ENCODE assay signal across 12 cellular contexts in the genomic region with DNA sequence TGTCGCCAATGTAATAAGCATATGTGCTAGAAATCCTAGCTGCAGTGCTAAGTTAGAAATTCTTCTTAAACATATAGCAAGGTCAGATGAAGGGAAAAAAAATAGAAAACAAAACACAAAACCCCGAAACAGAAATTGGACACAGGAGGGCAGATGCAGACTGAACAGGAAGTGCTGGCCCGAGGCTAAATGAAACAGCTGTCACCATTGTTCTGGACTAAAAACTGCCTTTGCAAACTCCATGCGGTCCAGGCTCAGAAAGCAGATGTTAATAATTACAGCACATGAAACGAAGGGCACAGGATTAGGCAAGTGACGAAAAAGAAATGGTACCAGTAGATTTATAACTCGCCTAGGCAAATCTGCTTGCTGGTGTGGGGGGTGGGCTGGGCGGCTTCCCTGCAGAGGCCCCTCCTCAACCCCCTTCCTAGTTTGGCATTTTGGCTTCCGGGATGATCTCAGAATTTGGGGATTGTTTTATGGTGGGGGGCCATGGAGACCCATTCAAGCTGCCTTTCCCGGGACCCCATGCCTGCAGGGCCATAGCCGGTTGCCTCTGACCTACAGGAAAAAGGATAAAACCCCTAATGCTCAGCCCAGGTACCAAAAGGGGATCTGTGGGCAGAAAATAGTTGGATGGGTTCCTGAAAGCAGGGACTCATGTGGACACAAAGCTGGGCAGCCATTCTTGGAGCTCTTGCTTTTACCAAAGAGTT. TPM values are rescaled to one million over a fixed set of nuclear protein-coding genes. Genes with fewer than 3 reads are reported as not detected.
DNase-seq lines count a peak whose midpoint lies in the region; ATAC-seq, FAIRE-seq and TF ChIP-seq lines count a peak whose summit lies in the region.
"Had no signal": no experiment of that assay in that cellular context is flagged by ENCODE, and none has a peak within 500 bp of the region (broad histone marks: within the 10 kb centered on the region; RNA-seq: fewer than 3 reads in every experiment).

No MANE protein-coding gene starts in this region.

- CTCF ChIA-PET in T-cell (lab: Charles Lee): interaction anchor here in 1 of 2 donors (0.9 kb wide), 1 partner anchor 19 kb away, joined by 3 read pairs; no protein-coding TSS in a partner anchor

- peak; percentile 90 for FAIRE-seq in endometrium (lab: Jason Lieb, UNC)

- H3K4me3 Mint-ChIP-seq in T-cell: no peak overlapping the region

- H3K4me1 Mint-ChIP-seq in T-cell: no peaks in the 10 kb centered on the region

- in situ Hi-C loops in KBM-7 (cut with MboI; ENCODE audit: low pct_unique_long_range_greater_than_20kb, low sequenced_read_pairs): no loop called here

- no peaks in the 10 kb centered on the region for H3K9me3 Mint-ChIP-seq in T-cell

- DNase-seq in DMS 273 (lab: John Stamatoyannopoulos, UW; ENCODE audit: unreplicated experiment) (peak; percentile 82), GM20000 (ENCODE audit: low spot score) (peak; percentile 24), LHCN-M2 (ENCODE audit: low read depth) (peak; percentile 43), T-cell (no peak), KBM-7 (no peak), omental fat pad (ENCODE audit: low spot score) (no peak)
- no peak for DNase-seq in central memory CD4-positive, alpha-beta T cell
- DNase-seq: activated CD4-positive, CD25-positive, alpha-beta regulatory T cell treated with anti-CD3 and anti-CD28 coated beads, Interleukin-2, amount 50 U/mL, for 72 hours; DND-41 had no signal

- TF ChIP-seq CTCF in GM20000 (IDR thresholded peaks at IDR 0.05; ENCODE audit: extremely low read depth, missing control alignments): no peak
- TF ChIP-seq CTCF in omental fat pad (IDR thresholded peaks at IDR 0.05): no peak

- peaks cover 20 to 32% of the 10 kb centered on the region in 2 donors for H3K27me3 Mint-ChIP-seq in T-cell

- ATAC-seq in T-cell (replicated peaks in 1 of 4): no peak
- no peak for ATAC-seq in omental fat pad (ENCODE audit: low FRiP score)

- no peak overlapping the region for H3K27ac Mint-ChIP-seq in T-cell

- POLR2A ChIA-PET in T-cell (lab: Charles Lee): no interaction called here

- no peaks in the 10 kb centered on the region for H3K36me3 Mint-ChIP-seq in T-cell

RNA-seq across cellular contexts. Expression of a gene that starts 39.2 kb away (rescaled TPM):
- total RNA-seq in LHCN-M2 (2014; rRNA removed) (not detected in 2 replicates), T-cell (not detected), omental fat pad (under 1 TPM in 2 of 4 donors, not detected in 2; 0.25 to 0.28 TPM)
- polyA plus RNA-seq in LHCN-M2 (2012): not detected
- total RNA-seq: cardiac muscle cell, lung microvascular endothelial cell had no signal
- polyA plus RNA-seq: cardiac muscle cell had no signal

Comparison
In these comparisons a context has a peak if more than half of its experiments do, and no peak if none do; other contexts are left out.
1. DNase-seq: peak in DMS 273 (single experiment), GM20000 (single experiment) and LHCN-M2 (single experiment); none in T-cell (0 of 34), KBM-7 (single experiment), central memory CD4-positive, alpha-beta T cell (single experiment) and omental fat pad (single experiment).